1 cellular context compared by ENCODE assay signal in genomic region chr5:180809403-180810209, GRCh38.
A peak's percentile ranks its signal among the peaks of the same experiment; 100 is the strongest.
TF ChIP-seq lines count a peak whose summit lies in the region.

No MANE protein-coding gene starts in this region.

TF ChIP-seq in K562, 482 proteins besides CTCF, POLR2A, EP300 and RAD21 (continued from another document and continues in another):
- TF ChIP-seq DMBX1 (CRISPR knock-in tag; IDR thresholded peaks at IDR 0.05; ENCODE audit: borderline replicate concordance) = no peak
- TF ChIP-seq MBD2 (IDR thresholded peaks at IDR 0.05; ENCODE audit: borderline replicate concordance, low read depth) = peak; percentile 15; the same call in 1 of the 2 replicates
- TF ChIP-seq ZNF263 (CRISPR knock-in tag; IDR thresholded peaks at IDR 0.05; ENCODE audit: borderline replicate concordance) = 0 out of 2 replicates have a peak, but pooled peaks have one; percentile 16
- TF ChIP-seq HDGF (IDR thresholded peaks at IDR 0.05) = no peak; the same call in 1 of the 2 replicates
- TF ChIP-seq TOE1 (IDR thresholded peaks at IDR 0.05; ENCODE audit: borderline replicate concordance) = no peak; the same call in 1 of the 2 replicates
- no peak for TF ChIP-seq TOE1 (CRISPR knock-in tag; IDR thresholded peaks at IDR 0.05; ENCODE audit: borderline replicate concordance, low read depth)
- TF ChIP-seq ZNF24 (IDR thresholded peaks at IDR 0.05) = no peak
- TF ChIP-seq HMGXB4 (CRISPR knock-in tag; IDR thresholded peaks at IDR 0.05) = no peak
- no peak for TF ChIP-seq KDM4B (IDR thresholded peaks at IDR 0.05; ENCODE audit: borderline replicate concordance in 2 of 2, low read depth in 1 of 2)
- TF ChIP-seq MTA2 (IDR thresholded peaks at IDR 0.05; ENCODE audit: low read depth) = no peak
- TF ChIP-seq PCBP1 (IDR thresholded peaks at IDR 0.05; ENCODE audit: low read depth, low read length, poor library complexity, severe bottlenecking) = no peak
- no peak for TF ChIP-seq LEF1 (IDR thresholded peaks at IDR 0.05)
- TF ChIP-seq PBX2 (CRISPR knock-in tag; IDR thresholded peaks at IDR 0.05; ENCODE audit: low read depth) = no peak
- peak; percentile 42; the same call in 1 of the 2 replicates for TF ChIP-seq PBX2 (tag; conservative IDR thresholded peaks at IDR 0.05; ENCODE audit: low read depth)
- no peak for TF ChIP-seq MCM5 (IDR thresholded peaks at IDR 0.05; ENCODE audit: low read depth)
- no peak for TF ChIP-seq MLX (CRISPR knock-in tag; conservative IDR thresholded peaks at IDR 0.05)
- no peak; the same call in 1 of the 2 replicates for TF ChIP-seq ZNF232 (CRISPR knock-in tag; IDR thresholded peaks at IDR 0.05)
- TF ChIP-seq RBBP5 (IDR thresholded peaks at IDR 0.05; ENCODE audit: borderline replicate concordance, insufficient read depth, low read length, poor library complexity, severe bottlenecking) = no peak
- TF ChIP-seq ID3 (CRISPR knock-in tag; IDR thresholded peaks at IDR 0.05) = no peak
- no peak for TF ChIP-seq ID3 (tag; IDR thresholded peaks at IDR 0.05)
- no peak for TF ChIP-seq ZNF280B (CRISPR knock-in tag; IDR thresholded peaks at IDR 0.05)
- no peak for TF ChIP-seq TAF1 (IDR thresholded peaks at IDR 0.05; ENCODE audit: control insufficient read depth, extremely low read depth, insufficient read depth, low read length, severe bottlenecking)
- no peak for TF ChIP-seq ZNF384 (IDR thresholded peaks at IDR 0.05; ENCODE audit: low read depth, low read length)
- TF ChIP-seq ZNF395 (CRISPR knock-in tag; IDR thresholded peaks at IDR 0.05) = peak; percentile 29; the same call in 1 of the 2 replicates
- no peak for TF ChIP-seq HNRNPLL (IDR thresholded peaks at IDR 0.05; ENCODE audit: low read depth, low read length, poor library complexity, severe bottlenecking)
- TF ChIP-seq ZNF668 (CRISPR knock-in tag; IDR thresholded peaks at IDR 0.05) = no peak
- TF ChIP-seq DPF2 (IDR thresholded peaks at IDR 0.05) = no peak
- TF ChIP-seq FIP1L1 (IDR thresholded peaks at IDR 0.05; ENCODE audit: low read depth, low read length, poor library complexity, severe bottlenecking) = no peak
- TF ChIP-seq ZBTB1 (CRISPR knock-in tag; IDR thresholded peaks at IDR 0.05; ENCODE audit: borderline replicate concordance, low read depth) = 0 out of 2 replicates have a peak, but pooled peaks have one; percentile 8
- no peak for TF ChIP-seq CBX5 (IDR thresholded peaks at IDR 0.05; ENCODE audit: borderline replicate concordance, low read depth)
- no peak for TF ChIP-seq ZFP91 (CRISPR knock-in tag; IDR thresholded peaks at IDR 0.05)
- TF ChIP-seq TSC22D4 (tag; IDR thresholded peaks at IDR 0.05) = no peak
- no peak for TF ChIP-seq NR4A1 (CRISPR knock-in tag; IDR thresholded peaks at IDR 0.05)
- no peak for TF ChIP-seq NR4A1 (tag; IDR thresholded peaks at IDR 0.05)
- TF ChIP-seq AFF1 (IDR thresholded peaks at IDR 0.05; ENCODE audit: low read depth in 1 of 2, partially characterized antibody in 2 of 2) = no peak
- TF ChIP-seq KAT2B (IDR thresholded peaks at IDR 0.05; ENCODE audit: low read depth, low read length) = no peak
- peak; percentile 57; the same call in 1 of the 2 replicates for TF ChIP-seq PHF8 (IDR thresholded peaks at IDR 0.05; ENCODE audit: borderline replicate concordance, low read length)
- no peak; the same call in 1 of the 2 replicates for TF ChIP-seq HMBOX1 (IDR thresholded peaks at IDR 0.05)
- TF ChIP-seq CLOCK (CRISPR knock-in tag; IDR thresholded peaks at IDR 0.05; ENCODE audit: borderline replicate concordance) = no peak
- no peak for TF ChIP-seq SREBF2 (CRISPR knock-in tag; IDR thresholded peaks at IDR 0.05)
- TF ChIP-seq SRF (CRISPR knock-in tag; IDR thresholded peaks at IDR 0.05) = no peak
- no peak for TF ChIP-seq ZNF140 (CRISPR knock-in tag; IDR thresholded peaks at IDR 0.05)
- TF ChIP-seq SOX6 (IDR thresholded peaks at IDR 0.05) = no peak
- no peak for TF ChIP-seq RB1 (IDR thresholded peaks at IDR 0.05; ENCODE audit: low read depth)
- peak; percentile 67 for TF ChIP-seq USF2 (CRISPR knock-in tag; IDR thresholded peaks at IDR 0.05)
- no peak for TF ChIP-seq RBFOX2 (IDR thresholded peaks at IDR 0.05; ENCODE audit: low read depth, low read length)
